ENCODE assay signal across 28 cellular contexts in the genomic region with DNA sequence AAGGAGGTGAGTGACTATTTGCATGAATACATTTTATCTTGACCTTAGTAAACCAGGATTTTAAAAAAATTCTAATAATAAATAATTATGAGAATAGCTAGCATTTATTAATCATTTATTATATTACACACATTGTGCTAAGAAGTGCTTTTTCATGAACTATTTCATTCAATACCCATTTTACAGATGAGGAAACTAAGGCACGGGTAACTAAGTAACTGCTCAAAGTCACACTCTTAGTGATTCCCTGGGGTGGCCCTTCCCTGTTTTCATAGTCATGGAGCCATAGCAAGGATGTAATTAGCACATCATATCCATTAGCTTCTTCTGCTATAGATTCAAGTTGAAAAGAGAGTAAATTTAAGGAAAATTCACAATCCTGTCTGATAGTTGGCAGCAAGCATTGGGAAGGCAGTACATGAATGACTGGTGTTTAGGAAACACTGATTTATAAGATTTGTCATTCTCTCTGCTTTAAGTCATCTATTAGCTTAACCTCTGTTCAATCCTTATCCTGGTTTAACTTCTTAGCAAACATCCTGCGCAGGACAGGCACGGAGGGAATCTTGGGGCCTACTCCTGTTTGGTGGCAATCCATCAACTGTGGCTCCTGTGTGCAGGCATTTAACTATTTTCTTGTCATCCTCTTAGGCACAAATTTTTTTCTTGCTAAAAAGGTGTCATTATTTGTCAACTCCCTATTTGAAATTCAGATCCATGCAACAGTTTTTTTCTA.
"Had no signal": no experiment of that assay in that cellular context is flagged by ENCODE, and none has a peak within 500 bp of the region (broad histone marks: within the 10 kb centered on the region; RNA-seq: fewer than 3 reads in every experiment).

No MANE protein-coding gene starts in this region.

- H3K9me3 ChIP-seq: ascending aorta, esophagus squamous epithelium, left ventricle myocardium inferior, right atrium auricular region, stomach, thyroid gland had no signal

- H3K9ac ChIP-seq: parathyroid adenoma had no signal

- FAIRE-seq: islet of Langerhans had no signal

- H3K27me3 Mint-ChIP-seq: activated CD4-positive, alpha-beta T cell treated with anti-CD3 and anti-CD28 coated beads, Interleukin-2, amount 10 ng/mL, durations not matched to agents 7 days and 5 days; activated naive CD4-positive, alpha-beta T cell treated with anti-CD3 and anti-CD28 coated beads, Interleukin-2, amount 10 ng/mL, durations not matched to agents 7 days and 5 days; stimulated activated naive B cell treated with anti-CD40 and anti-IgM and Interleukin-4, amounts not matched to agents 10 μg/mL and 1 μg/mL and 100 μg/mL, for 72 hours had no signal

- DNase-seq: activated CD4-positive, alpha-beta memory T cell treated with anti-CD3 and anti-CD28 coated beads, Interleukin-2, amount 10 ng/mL, durations not matched to agents 7 days and 5 days; activated CD4-positive, alpha-beta T cell treated with anti-CD3 and anti-CD28 coated beads for 1 hour; activated CD4-positive, alpha-beta T cell treated with anti-CD3 and anti-CD28 coated beads, Interleukin-2, amount 10 ng/mL, durations not matched to agents 7 days and 5 days; activated CD8-positive, alpha-beta memory T cell treated with anti-CD3 and anti-CD28 coated beads, Interleukin-2, amount 50 U/mL, for 48 hours; activated gamma-delta T cell; activated naive CD4-positive, alpha-beta T cell treated with anti-CD3 and anti-CD28 coated beads, Interleukin-2, amount 10 ng/mL, durations not matched to agents 7 days and 5 days; activated naive CD8-positive, alpha-beta T cell treated with anti-CD3 and anti-CD28 coated beads, Interleukin-2, amount 10 ng/mL, durations not matched to agents 7 days and 5 days; activated T-cell treated with anti-CD3 and anti-CD28 coated beads, Interleukin-2, amount 50 U/mL, for 24 hours; caudate nucleus; esophagus squamous epithelium; foreskin melanocyte; left ventricle myocardium inferior; naive thymus-derived CD8-positive, alpha-beta T cell; nucleus accumbens; stimulated activated CD4-positive, alpha-beta T cell treated with anti-CD3 and anti-CD28 coated beads, Interleukin-15, amount 100 ng/mL, for 24 hours; stimulated activated CD4-positive, alpha-beta T cell treated with anti-CD3 and anti-CD28 coated beads, Interleukin-2, amount 100 ng/mL, for 24 hours; stimulated activated naive B cell treated with anti-CD40 and anti-IgM and Interleukin-4, amounts not matched to agents 10 μg/mL and 1 μg/mL and 100 μg/mL, for 72 hours; stomach; T-helper 17 cell; T1000; thyroid gland had no signal

- ATAC-seq: naive thymus-derived CD8-positive, alpha-beta T cell; stimulated activated naive B cell treated with anti-CD40 and anti-IgM and Interleukin-4, amounts not matched to agents 10 μg/mL and 1 μg/mL and 100 μg/mL, for 72 hours; T-helper 17 cell; WTC11 had no signal

- H3K4me3 ChIP-seq: ascending aorta, esophagus squamous epithelium, left ventricle myocardium inferior, right atrium auricular region, stomach, thyroid gland had no signal

- H3K27ac Mint-ChIP-seq: activated CD4-positive, alpha-beta memory T cell treated with anti-CD3 and anti-CD28 coated beads, Interleukin-2, amount 10 ng/mL, durations not matched to agents 7 days and 5 days; activated CD4-positive, alpha-beta T cell treated with anti-CD3 and anti-CD28 coated beads, Interleukin-2, amount 10 ng/mL, durations not matched to agents 7 days and 5 days; activated naive CD4-positive, alpha-beta T cell treated with anti-CD3 and anti-CD28 coated beads, Interleukin-2, amount 10 ng/mL, durations not matched to agents 7 days and 5 days; activated naive CD8-positive, alpha-beta T cell treated with anti-CD3 and anti-CD28 coated beads, Interleukin-2, amount 10 ng/mL, durations not matched to agents 7 days and 5 days; activated T-cell treated with anti-CD3 and anti-CD28 coated beads, Interleukin-2, amount 50 U/mL, for 24 hours; naive thymus-derived CD8-positive, alpha-beta T cell; stimulated activated naive B cell treated with anti-CD40 and anti-IgM and Interleukin-4, amounts not matched to agents 10 μg/mL and 1 μg/mL and 100 μg/mL, for 72 hours; T-helper 17 cell; WTC11 had no signal

- H3K9me3 Mint-ChIP-seq: activated CD4-positive, alpha-beta memory T cell treated with anti-CD3 and anti-CD28 coated beads, Interleukin-2, amount 10 ng/mL, durations not matched to agents 7 days and 5 days; activated CD4-positive, alpha-beta T cell treated with anti-CD3 and anti-CD28 coated beads, Interleukin-2, amount 10 ng/mL, durations not matched to agents 7 days and 5 days; activated naive CD4-positive, alpha-beta T cell treated with anti-CD3 and anti-CD28 coated beads, Interleukin-2, amount 10 ng/mL, durations not matched to agents 7 days and 5 days; activated naive CD8-positive, alpha-beta T cell treated with anti-CD3 and anti-CD28 coated beads, Interleukin-2, amount 10 ng/mL, durations not matched to agents 7 days and 5 days; activated T-cell treated with anti-CD3 and anti-CD28 coated beads, Interleukin-2, amount 50 U/mL, for 24 hours; neural crest cell had no signal

- H3K4me1 ChIP-seq: ascending aorta, parathyroid adenoma, stomach, thyroid gland had no signal

- H3K36me3 ChIP-seq: ascending aorta, left ventricle myocardium inferior, right atrium auricular region, thyroid gland had no signal

- H3K4me3 Mint-ChIP-seq: activated CD4-positive, alpha-beta memory T cell treated with anti-CD3 and anti-CD28 coated beads, Interleukin-2, amount 10 ng/mL, durations not matched to agents 7 days and 5 days; activated CD4-positive, alpha-beta T cell treated with anti-CD3 and anti-CD28 coated beads, Interleukin-2, amount 10 ng/mL, durations not matched to agents 7 days and 5 days; activated naive CD4-positive, alpha-beta T cell treated with anti-CD3 and anti-CD28 coated beads, Interleukin-2, amount 10 ng/mL, durations not matched to agents 7 days and 5 days; activated naive CD8-positive, alpha-beta T cell treated with anti-CD3 and anti-CD28 coated beads, Interleukin-2, amount 10 ng/mL, durations not matched to agents 7 days and 5 days; activated T-cell treated with anti-CD3 and anti-CD28 coated beads, Interleukin-2, amount 50 U/mL, for 24 hours; naive thymus-derived CD8-positive, alpha-beta T cell; neural crest cell; stimulated activated naive B cell treated with anti-CD40 and anti-IgM and Interleukin-4, amounts not matched to agents 10 μg/mL and 1 μg/mL and 100 μg/mL, for 72 hours; T-helper 17 cell; WTC11 had no signal

- H3K27ac ChIP-seq: ascending aorta, epithelial cell of prostate, esophagus squamous epithelium, parathyroid adenoma, right atrium auricular region, stomach, thyroid gland had no signal

- H3K27me3 ChIP-seq: ascending aorta, esophagus squamous epithelium, right atrium auricular region, stomach, thyroid gland had no signal

- H3K36me3 Mint-ChIP-seq: activated naive CD4-positive, alpha-beta T cell treated with anti-CD3 and anti-CD28 coated beads, Interleukin-2, amount 10 ng/mL, durations not matched to agents 7 days and 5 days; activated naive CD8-positive, alpha-beta T cell treated with anti-CD3 and anti-CD28 coated beads, Interleukin-2, amount 10 ng/mL, durations not matched to agents 7 days and 5 days; naive thymus-derived CD8-positive, alpha-beta T cell; stimulated activated naive B cell treated with anti-CD40 and anti-IgM and Interleukin-4, amounts not matched to agents 10 μg/mL and 1 μg/mL and 100 μg/mL, for 72 hours; WTC11 had no signal
